In the genomic region with DNA sequence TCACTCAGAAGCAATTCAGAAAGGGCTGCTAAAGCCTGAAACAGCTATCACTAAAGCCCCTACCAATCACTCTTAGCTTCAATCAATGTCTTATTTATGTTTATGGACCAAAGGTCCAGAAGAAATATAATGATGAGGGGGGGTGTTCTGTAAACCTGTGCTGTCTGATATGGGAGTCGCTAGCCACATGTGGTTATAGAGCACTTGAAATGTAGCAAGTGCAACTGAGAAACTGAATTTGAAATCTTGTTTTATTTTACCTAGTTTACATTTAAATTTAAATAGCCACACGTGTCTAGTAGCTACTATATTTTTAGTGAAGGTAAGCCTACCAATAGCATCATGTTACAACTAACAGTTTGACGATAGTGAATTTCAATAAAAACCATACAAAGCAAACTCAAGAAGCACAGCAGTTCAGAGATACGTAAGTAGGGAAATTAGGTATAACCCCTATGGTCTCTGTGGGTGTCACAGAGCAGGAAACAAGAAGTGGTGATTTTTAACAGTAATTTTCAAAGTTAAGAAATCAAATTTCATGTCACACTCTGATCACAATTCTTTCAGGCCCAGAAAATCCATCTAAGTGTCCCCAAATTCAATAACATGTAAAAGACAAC, we compare ENCODE assay signal across 12 cellular contexts. TPM values are rescaled to one million over a fixed set of nuclear protein-coding genes. Genes with fewer than 3 reads are reported as not detected.
DNase-seq lines count a peak whose midpoint lies in the region; ATAC-seq, FAIRE-seq and TF ChIP-seq lines count a peak whose summit lies in the region.
"Had no signal": no experiment of that assay in that cellular context is flagged by ENCODE, and none has a peak within 500 bp of the region (broad histone marks: within the 10 kb centered on the region; RNA-seq: fewer than 3 reads in every experiment).

No MANE protein-coding gene starts in this region.

- H3K27ac ChIP-seq in GM12878 (ENCODE audit: control insufficient read depth, insufficient read depth), result no peak overlapping the region
- H3K27ac ChIP-seq in right lobe of liver, result no peak overlapping the region
- H3K27ac ChIP-seq: sigmoid colon had no signal

- DNase-seq in GM12878 (ENCODE audit: low read depth, low spot score) (no peak), cardiac septum (ENCODE audit: low spot score) (no peak), right lobe of liver (no peak)
- DNase-seq in stimulated activated naive CD4-positive, alpha-beta T cell (lab: John Stamatoyannopoulos, UW), result no peak
- DNase-seq: activated T-cell treated with anti-CD3 and anti-CD28 coated beads, Interleukin-2, amount 50 U/mL, for 24 hours; NCI-H2171; sigmoid colon had no signal

- intact Hi-C loops in GM12878 (cut with micrococcal nuclease; ENCODE audit: unreplicated experiment) (no loop called here), cardiac septum (cut with DNase I) (no loop called here), right lobe of liver (cut with DNase I) (no loop called here)

- CTCF ChIA-PET in GM12878 (lab: Yijun Ruan, JAX), result interaction anchor here (1.3 to 2.2 kb wide), 2 partner anchors 14 to 78 kb away, joined by 3 to 11 read pairs; no protein-coding TSS in a partner anchor

- SMC1A ChIA-PET in GM12878 (lab: Charles Lee; ENCODE audit: uncharacterized antibody, unreplicated experiment), result interaction anchor here (1.0 kb wide), 1 partner anchor 13 kb away, joined by 3 read pairs; no protein-coding TSS in a partner anchor

- TF ChIP-seq EP300 in GM12878 (IDR thresholded peaks at IDR 0.05; ENCODE audit: borderline replicate concordance in 1 of 2, control insufficient read depth in 1 of 2, low read depth in 2 of 2, low read length in 2 of 2), result no peak

- no TSS peak for BruUV-seq in GM12878 (replicated peaks; lab: Mats Ljungman, UMichigan)

- no peak overlapping the region for H3K4me2 ChIP-seq in GM12878 (ENCODE audit: control insufficient read depth, insufficient read depth)

- in situ Hi-C loops in GM12878 (cut with MboI), result no loop called here

- no peak for TF ChIP-seq POLR2A in GM12878 (IDR thresholded peaks at IDR 0.05; ENCODE audit: low read depth, low read length)
- no peak for TF ChIP-seq POLR2A in right lobe of liver (IDR thresholded peaks at IDR 0.05)

- no peak overlapping the region for H2AFZ ChIP-seq in GM12878 (ENCODE audit: control insufficient read depth, low read depth, low read length)

- H3K4me1 ChIP-seq in GM12878 (ENCODE audit: control insufficient read depth, insufficient read depth, low read length), result no peaks in the 10 kb centered on the region
- no peaks in the 10 kb centered on the region for H3K4me1 ChIP-seq in right lobe of liver
- H3K4me1 ChIP-seq: sigmoid colon had no signal

- RAD21 ChIA-PET in GM12878 (lab: Charles Lee; ENCODE audit: unreplicated experiment), result no interaction called here

- no peak overlapping the region for H3K9ac ChIP-seq in GM12878 (ENCODE audit: control insufficient read depth, insufficient read depth, low read length)

- no peaks in the 10 kb centered on the region for H4K20me1 ChIP-seq in GM12878 (ENCODE audit: control insufficient read depth, insufficient read depth)

- ATAC-seq in GM18867 (IDR thresholded peaks at IDR 0.05; ENCODE audit: unreplicated experiment), result peak; percentile 95
- ATAC-seq in GM21390 (IDR thresholded peaks at IDR 0.05; ENCODE audit: unreplicated experiment), result peak; percentile 82
- peak; percentile 88 for ATAC-seq in HG02981 (IDR thresholded peaks at IDR 0.05; ENCODE audit: unreplicated experiment)
- ATAC-seq in GM12878, result peak; percentile 80
- no peak for ATAC-seq in right lobe of liver

- 2% methylated on average over 4 of the region's 4 CpGs for WGBS in GM12878 (ENCODE audit: insufficient coverage, insufficient replicate concordance, low lambda C conversion rate, missing lambda C conversion rate)
- WGBS in right lobe of liver (ENCODE audit: insufficient coverage, low coverage, low lambda C conversion rate, missing lambda C conversion rate), result 78% methylated on average over 4 of the region's 4 CpGs

- TF ChIP-seq RAD21 in GM12878 (IDR thresholded peaks at IDR 0.05; ENCODE audit: insufficient read depth, low read depth, low read length), result no peak

- POLR2A ChIA-PET in GM12878 (lab: Charles Lee), result no interaction called here

- H3K79me2 ChIP-seq in GM12878 (ENCODE audit: control insufficient read depth, insufficient read depth, low read length), result no peaks in the 10 kb centered on the region

- H3K9me3 ChIP-seq in GM12878 (replicated peaks; ENCODE audit: control insufficient read depth, insufficient read depth, low read length), result no peaks in the 10 kb centered on the region
- no peaks in the 10 kb centered on the region for H3K9me3 ChIP-seq in right lobe of liver
- H3K9me3 ChIP-seq: sigmoid colon had no signal

- FAIRE-seq in GM12878 (lab: Jason Lieb, UNC), result no peak
- FAIRE-seq: bronchial epithelial cell had no signal

- no peak overlapping the region for H3K4me3 ChIP-seq in GM12878
- no peak overlapping the region for H3K4me3 ChIP-seq in right lobe of liver
- H3K4me3 ChIP-seq: sigmoid colon had no signal

- H3K36me3 ChIP-seq in GM12878 (ENCODE audit: control insufficient read depth in 2 of 2, insufficient read depth in 2 of 2, low read length in 1 of 2) (no peaks in the 10 kb centered on the region), right lobe of liver (no peaks in the 10 kb centered on the region)
- H3K36me3 ChIP-seq: sigmoid colon had no signal

- no peak for TF ChIP-seq CTCF in GM12878 (IDR thresholded peaks at IDR 0.05 in 2 of 3, conservative IDR thresholded peaks at IDR 0.05 in 1 of 3; ENCODE audit: control insufficient read depth in 2 of 3, extremely low read depth in 1 of 3, insufficient read depth in 1 of 3, low read depth in 3 of 3, low read length in 3 of 3)
- no peak for TF ChIP-seq CTCF in right lobe of liver (IDR thresholded peaks at IDR 0.05)

- H3K27me3 ChIP-seq in GM12878 (replicated peaks in 1 of 2; ENCODE audit: control insufficient read depth in 2 of 2, insufficient read depth in 2 of 2, low read length in 1 of 2), result no peaks in the 10 kb centered on the region
- H3K27me3 ChIP-seq in right lobe of liver, result no peaks in the 10 kb centered on the region
- H3K27me3 ChIP-seq: sigmoid colon had no signal

TF ChIP-seq in GM12878, 131 proteins besides CTCF, POLR2A, EP300 and RAD21:
- TF ChIP-seq RUNX3 (IDR thresholded peaks at IDR 0.05; ENCODE audit: low read length) (0 out of 2 replicates have a peak, but pooled peaks have one; percentile 10), POU2F2 (IDR thresholded peaks at IDR 0.05; ENCODE audit: borderline replicate concordance, low read depth, low read length) (peak; percentile 80; the same call in 1 of the 3 replicates), CHD4 (IDR thresholded peaks at IDR 0.05) (no peak), JUNB (IDR thresholded peaks at IDR 0.05) (peak; percentile 38; the same call in 1 of the 2 replicates), ZNF217 (IDR thresholded peaks at IDR 0.05) (peak; percentile 73; the same call in 1 of the 2 replicates), YY1 (IDR thresholded peaks at IDR 0.05; ENCODE audit: low read depth, low read length) (no peak), SPI1 (IDR thresholded peaks at IDR 0.05; ENCODE audit: borderline replicate concordance, insufficient read depth, low read depth, low read length) (peak; percentile 42; the same call in 1 of the 2 replicates), MTA2 (IDR thresholded peaks at IDR 0.05; ENCODE audit: low read depth) (no peak)
TF ChIP-seq in GM12878: peak in this region for 5.

RNA-seq across cellular contexts. Expression of a gene that starts 3.6 kb away (rescaled TPM):
- not detected in 2 replicates for total RNA-seq in GM12878 (2013; cell fraction: nucleolus; rRNA removed)
- total RNA-seq in GM12878 (2014; rRNA removed), result not detected in 2 replicates
- not detected in 2 replicates for total RNA-seq in GM12878 (2014; rRNA removed; fragmentation: Illumina TruSeq; extraction: Trizol)
- not detected in 2 replicates for total RNA-seq in GM12878 (2021)
- not detected for polyA plus RNA-seq in GM12878 (2011; ENCODE audit: low read depth)
- polyA plus RNA-seq in GM12878 (2011; rRNA removed), result not detected in 2 replicates
- polyA plus RNA-seq in GM12878 (2011; cell fraction: cytosol; rRNA removed), result not detected in 2 replicates
- polyA plus RNA-seq in GM12878 (2011; cell fraction: nucleus; rRNA removed), result not detected in 2 replicates
- not detected in 2 replicates for polyA plus RNA-seq in GM12878 (2012)
- not detected in 2 replicates for polyA plus RNA-seq in GM12878 (2014; fragmentation: Illumina TruSeq; extraction: Trizol)
- polyA plus RNA-seq in GM12878 (2014; fragmentation: Nextera tagmentation; extraction: Ambion mirVana), result under 1 TPM in 1 of 2 experiments, not detected in 1; 0.04 TPM
- not detected in 2 replicates for polyA plus RNA-seq in GM12878 (2014; rRNA removed)
- not detected for polyA plus RNA-seq in GM12878 (2016; fragmentation: Nextera tagmentation; extraction: Ambion mirVana)
- not detected in 2 replicates for polyA minus RNA-seq in GM12878 (2011; rRNA and poly(A)+ RNA removed)
- not detected in 2 replicates for polyA minus RNA-seq in GM12878 (2011; cell fraction: cytosol; rRNA and poly(A)+ RNA removed)
- polyA minus RNA-seq in GM12878 (2011; cell fraction: nucleus; rRNA and poly(A)+ RNA removed), result not detected in 2 replicates
- total RNA-seq in cardiac septum, result not detected
- total RNA-seq in right lobe of liver, result not detected
- total RNA-seq: bronchial epithelial cell, sigmoid colon had no signal
- polyA plus RNA-seq: esophagus, sigmoid colon had no signal

RNA-seq across cellular contexts. Expression of a gene that starts 45.7 kb away (rescaled TPM):
- 17.1 and 18.4 TPM in 2 replicates for total RNA-seq in GM12878 (2013; cell fraction: nucleolus; rRNA removed)
- 14.9 and 17.5 TPM in 2 replicates for total RNA-seq in GM12878 (2014; rRNA removed)
- 26.5 and 27.7 TPM in 2 replicates for total RNA-seq in GM12878 (2014; rRNA removed; fragmentation: Illumina TruSeq; extraction: Trizol)
- 26.8 and 28.4 TPM in 2 replicates for total RNA-seq in GM12878 (2021)
- polyA plus RNA-seq in GM12878 (2011; ENCODE audit: low read depth), result 10.6 TPM
- polyA plus RNA-seq in GM12878 (2011; rRNA removed), result 20.2 and 30.4 TPM in 2 replicates
- polyA plus RNA-seq in GM12878 (2011; cell fraction: cytosol; rRNA removed), result 10.5 and 12.5 TPM in 2 replicates
- polyA plus RNA-seq in GM12878 (2011; cell fraction: nucleus; rRNA removed), result 8.7 and 10.7 TPM in 2 replicates
- 16.2 and 20.6 TPM in 2 replicates for polyA plus RNA-seq in GM12878 (2012)
- polyA plus RNA-seq in GM12878 (2014; fragmentation: Illumina TruSeq; extraction: Trizol), result 26.7 and 34.6 TPM in 2 replicates
- polyA plus RNA-seq in GM12878 (2014; fragmentation: Nextera tagmentation; extraction: Ambion mirVana), result 10 to 100 TPM; 15.7 to 22.5 TPM
- polyA plus RNA-seq in GM12878 (2014; rRNA removed), result 12.7 and 15.8 TPM in 2 replicates
- polyA plus RNA-seq in GM12878 (2016; fragmentation: Nextera tagmentation; extraction: Ambion mirVana), result 10 to 100 TPM; 42.1 to 54.8 TPM
- polyA minus RNA-seq in GM12878 (2011; rRNA and poly(A)+ RNA removed), result 3.3 and 5.9 TPM in 2 replicates
- 5.6 and 6.8 TPM in 2 replicates for polyA minus RNA-seq in GM12878 (2011; cell fraction: cytosol; rRNA and poly(A)+ RNA removed)
- polyA minus RNA-seq in GM12878 (2011; cell fraction: nucleus; rRNA and poly(A)+ RNA removed), result 6.4 and 8.9 TPM in 2 replicates
- 37.2 TPM for total RNA-seq in cardiac septum
- 10 to 100 TPM; 16.9 to 34.8 (median 21.3) TPM for total RNA-seq in right lobe of liver

Comparison
In these comparisons a context has a peak if more than half of its experiments do, and no peak if none do; other contexts are left out.
1. ATAC-seq: peak in GM18867 (single experiment), GM21390 (single experiment), HG02981 (single experiment) and GM12878 (single experiment); none in right lobe of liver (0 of 4).